ENCODE assay signal across 29 cellular contexts in the genomic region with DNA sequence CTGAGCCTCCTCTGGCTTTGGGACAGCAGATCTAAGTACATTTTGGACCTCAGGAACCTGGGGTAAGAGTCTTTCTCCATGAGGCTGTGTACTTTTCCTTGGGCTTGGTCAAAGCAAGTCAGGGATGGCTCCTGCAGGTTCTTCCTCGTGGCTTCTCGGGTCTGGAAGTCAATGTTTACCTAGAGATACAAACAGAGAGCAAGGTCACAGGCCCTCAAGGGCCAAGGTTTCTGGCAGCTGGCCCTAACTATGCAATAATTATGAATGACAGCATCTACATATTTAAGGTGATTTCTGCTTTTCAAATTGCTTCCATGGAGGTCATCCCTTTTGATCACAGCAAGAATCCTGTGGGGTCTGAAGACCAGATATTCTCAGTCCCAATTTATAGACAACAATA. TPM values are rescaled to one million over a fixed set of nuclear protein-coding genes. Genes with fewer than 3 reads are reported as not detected.
"Had no signal": no experiment of that assay in that cellular context is flagged by ENCODE, and none has a peak within 500 bp of the region (broad histone marks: within the 10 kb centered on the region; RNA-seq: fewer than 3 reads in every experiment).

No MANE protein-coding gene starts in this region.

- DNase-seq: activated CD4-positive, alpha-beta memory T cell treated with anti-CD3 and anti-CD28 coated beads, Interleukin-2, amount 10 ng/mL, durations not matched to agents 7 days and 5 days; activated CD4-positive, alpha-beta T cell treated with anti-CD3 and anti-CD28 coated beads for 1 hour; activated CD4-positive, alpha-beta T cell treated with anti-CD3 and anti-CD28 coated beads for 36 hours; activated CD4-positive, alpha-beta T cell treated with anti-CD3 and anti-CD28 coated beads for 48 hours; activated CD4-positive, alpha-beta T cell treated with anti-CD3 and anti-CD28 coated beads, Interleukin-2, amount 10 ng/mL, durations not matched to agents 7 days and 5 days; activated CD4-positive, alpha-beta T cell treated with anti-CD3 and anti-CD28 coated beads, Interleukin-2, amount 50 U/mL, for 48 hours; activated CD4-positive, CD25-positive, alpha-beta regulatory T cell; activated CD8-positive, alpha-beta memory T cell treated with anti-CD3 and anti-CD28 coated beads for 24 hours; activated CD8-positive, alpha-beta memory T cell treated with anti-CD3 and anti-CD28 coated beads, Interleukin-2, amount 10 ng/mL, durations not matched to agents 7 days and 5 days; activated CD8-positive, alpha-beta memory T cell treated with anti-CD3 and anti-CD28 coated beads, Interleukin-2, amount 50 U/mL, for 48 hours; activated CD8-positive, alpha-beta T cell treated with anti-CD3 and anti-CD28 coated beads, Interleukin-2, amount 10 ng/mL, durations not matched to agents 7 days and 5 days; activated effector memory CD4-positive, alpha-beta T cell treated with Interleukin-2 at 50 U/mL for 16 hours; activated gamma-delta T cell; activated naive CD4-positive, alpha-beta T cell treated with anti-CD3 and anti-CD28 coated beads, Interleukin-2, amount 10 ng/mL, durations not matched to agents 7 days and 5 days; activated naive CD4-positive, alpha-beta T cell treated with Interleukin-2 at 50 U/mL for 16 hours; activated naive CD8-positive, alpha-beta T cell treated with anti-CD3 and anti-CD28 coated beads, Interleukin-2, amount 10 ng/mL, durations not matched to agents 7 days and 5 days; activated naive CD8-positive, alpha-beta T cell treated with anti-CD3 and anti-CD28 coated beads, Interleukin-2, amount 50 U/mL, for 24 hours; activated T-cell treated with anti-CD3 and anti-CD28 coated beads, Interleukin-2, amount 50 U/mL, for 24 hours; activated T-cell treated with anti-CD3 and anti-CD28 coated beads, Interleukin-2, amount 50 U/mL, for 48 hours; amygdala; anterior cingulate cortex; central memory CD4-positive, alpha-beta T cell; T-helper 1 cell; T-helper 2 cell; T-helper 9 cell; WERI-Rb-1 had no signal

- H3K36me3 ChIP-seq: ascending aorta, WERI-Rb-1 had no signal

- H3K27ac ChIP-seq: ascending aorta, WERI-Rb-1 had no signal

- H3K4me3 ChIP-seq: ascending aorta had no signal

- H3K9me3 ChIP-seq: ascending aorta had no signal

- H3K4me1 ChIP-seq: ascending aorta had no signal

- H3K27me3 ChIP-seq: ascending aorta had no signal

RNA-seq across cellular contexts. Expression of gene RGS8, which starts 37.6 kb away (rescaled TPM):
- total RNA-seq: activated CD4-positive, alpha-beta memory T cell treated with anti-CD3 and anti-CD28 coated beads, Interleukin-2, amount 10 ng/mL, durations not matched to agents 7 days and 5 days; activated CD4-positive, alpha-beta T cell treated with anti-CD3 and anti-CD28 coated beads for 36 hours; activated CD4-positive, alpha-beta T cell treated with anti-CD3 and anti-CD28 coated beads, Interleukin-2, amount 10 ng/mL, durations not matched to agents 7 days and 5 days; activated CD8-positive, alpha-beta memory T cell treated with anti-CD3 and anti-CD28 coated beads, Interleukin-2, amount 10 ng/mL, durations not matched to agents 7 days and 5 days; activated CD8-positive, alpha-beta T cell treated with anti-CD3 and anti-CD28 coated beads, Interleukin-2, amount 10 ng/mL, durations not matched to agents 7 days and 5 days; activated naive CD8-positive, alpha-beta T cell treated with anti-CD3 and anti-CD28 coated beads, Interleukin-2, amount 10 ng/mL, durations not matched to agents 7 days and 5 days; activated T-helper 2 cell treated with anti-CD3 and anti-CD28 coated beads, Interferon-gamma antibody, Interleukin-2, Interleukin-4, amounts not matched to agents 10 μg/mL and 5 μg/mL and 100 μg/mL, durations not matched to agents 14 hours and 24 hours and 36 hours; ascending aorta; cardiac septum had no signal
